9 cellular contexts compared by ENCODE assay signal in genomic region chr1:92079441-92079840, GRCh38. TPM values are rescaled to one million over a fixed set of nuclear protein-coding genes. Genes with fewer than 3 reads are reported as not detected.
DNase-seq lines count a peak whose midpoint lies in the region; TF ChIP-seq lines count a peak whose summit lies in the region.
"Had no signal": no experiment of that assay in that cellular context is flagged by ENCODE, and none has a peak within 500 bp of the region (broad histone marks: within the 10 kb centered on the region; RNA-seq: fewer than 3 reads in every experiment).

No MANE protein-coding gene starts in this region.

- H3K36me3 ChIP-seq in stomach smooth muscle (ENCODE audit: control insufficient read depth in 2 of 2, insufficient read depth in 2 of 2, low read length in 2 of 2): no peaks in the 10 kb centered on the region

- H3K4me1 ChIP-seq in stomach smooth muscle (ENCODE audit: control insufficient read depth, insufficient read depth, low read length): peaks cover 3% of the 10 kb centered on the region

- no peaks in the 10 kb centered on the region for H3K36me3 Mint-ChIP-seq in activated CD4-positive, alpha-beta T cell treated with anti-CD3 and anti-CD28 coated beads, Interleukin-2, amount 10 ng/mL, durations not matched to agents 24 days and 14 days (ENCODE audit: low read depth)

- peaks cover 6% of the 10 kb centered on the region for H3K4me1 Mint-ChIP-seq in activated CD4-positive, alpha-beta T cell treated with anti-CD3 and anti-CD28 coated beads, Interleukin-2, amount 10 ng/mL, durations not matched to agents 24 days and 14 days

- intact Hi-C loops in activated CD4-positive, alpha-beta T cell treated with anti-CD3 and anti-CD28 coated beads, Interleukin-2, amount 10 ng/mL, durations not matched to agents 24 days and 14 days (cut with micrococcal nuclease): no loop called here

- H3K4me3 ChIP-seq in iPS-18c (ENCODE audit: insufficient read depth, low read depth, low read length) (peak overlapping the region; percentile 82; the same call in 1 of the 2 replicates), stomach smooth muscle (ENCODE audit: low read length in 2 of 2) (peak overlapping the region; percentile 83 to 89)

- H3K27ac ChIP-seq in VCaP (peak overlapping the region; percentile 79), stomach smooth muscle (ENCODE audit: low read length) (no peak overlapping the region)

- no peaks in the 10 kb centered on the region for H3K9me3 Mint-ChIP-seq in activated CD4-positive, alpha-beta T cell treated with anti-CD3 and anti-CD28 coated beads, Interleukin-2, amount 10 ng/mL, durations not matched to agents 24 days and 14 days

- H3K4me3 Mint-ChIP-seq in activated CD4-positive, alpha-beta T cell treated with anti-CD3 and anti-CD28 coated beads, Interleukin-2, amount 10 ng/mL, durations not matched to agents 24 days and 14 days: peak overlapping the region; percentile 94

- peaks cover 2% of the 10 kb centered on the region for H3K27me3 Mint-ChIP-seq in activated CD4-positive, alpha-beta T cell treated with anti-CD3 and anti-CD28 coated beads, Interleukin-2, amount 10 ng/mL, durations not matched to agents 24 days and 14 days

- H3K27ac Mint-ChIP-seq in activated CD4-positive, alpha-beta T cell treated with anti-CD3 and anti-CD28 coated beads, Interleukin-2, amount 10 ng/mL, durations not matched to agents 24 days and 14 days: no peak overlapping the region

- DNase-seq in activated CD4-positive, alpha-beta T cell treated with anti-CD3 and anti-CD28 coated beads, Interleukin-2, amount 10 ng/mL, durations not matched to agents 24 days and 14 days: peak; percentile 51
- no peak for DNase-seq in activated CD4-positive, alpha-beta T cell treated with anti-CD3 and anti-CD28 coated beads for 4 hours
- DNase-seq in NCI-H146 (lab: John Stamatoyannopoulos, UW): no peak
- DNase-seq in SW480 (ENCODE audit: low spot score): no peak
- no peak for DNase-seq in globus pallidus (ENCODE audit: low spot score)

- no peaks in the 10 kb centered on the region for H3K9me3 ChIP-seq in iPS-18c (ENCODE audit: control insufficient read depth, insufficient read depth, low read length)
- peaks cover 0 to 3% of the 10 kb centered on the region in 2 donors for H3K9me3 ChIP-seq in stomach smooth muscle (ENCODE audit: control insufficient read depth in 2 of 2, low read length in 2 of 2)

- no peak for TF ChIP-seq CTCF in VCaP (conservative IDR thresholded peaks at IDR 0.05)

- no peaks in the 10 kb centered on the region for H3K27me3 ChIP-seq in stomach smooth muscle (ENCODE audit: control insufficient read depth in 1 of 2, insufficient read depth in 2 of 2, low read length in 2 of 2)

- peak overlapping the region; percentile 82 to 83 for H3K9ac ChIP-seq in stomach smooth muscle (ENCODE audit: low read length in 2 of 2)

RNA-seq across cellular contexts. Expression of gene BTBD8, which starts 0.7 kb away (rescaled TPM):
- total RNA-seq in activated CD4-positive, alpha-beta T cell treated with anti-CD3 and anti-CD28 coated beads, Interleukin-2, amount 10 ng/mL, durations not matched to agents 24 days and 14 days: 1.0 and 1.1 TPM in 2 replicates

RNA-seq across cellular contexts. Expression of gene SETSIP, which starts 4.2 kb away (rescaled TPM):
- total RNA-seq in activated CD4-positive, alpha-beta T cell treated with anti-CD3 and anti-CD28 coated beads, Interleukin-2, amount 10 ng/mL, durations not matched to agents 24 days and 14 days: not detected in 2 replicates
- total RNA-seq: SK-MEL-5 had no signal

RNA-seq across cellular contexts. Expression of gene EPHX4, which starts 49.7 kb away (rescaled TPM):
- 0.79 and 0.95 TPM in 2 replicates for total RNA-seq in activated CD4-positive, alpha-beta T cell treated with anti-CD3 and anti-CD28 coated beads, Interleukin-2, amount 10 ng/mL, durations not matched to agents 24 days and 14 days
